ENCODE assay signal across 14 cellular contexts in the genomic region with DNA sequence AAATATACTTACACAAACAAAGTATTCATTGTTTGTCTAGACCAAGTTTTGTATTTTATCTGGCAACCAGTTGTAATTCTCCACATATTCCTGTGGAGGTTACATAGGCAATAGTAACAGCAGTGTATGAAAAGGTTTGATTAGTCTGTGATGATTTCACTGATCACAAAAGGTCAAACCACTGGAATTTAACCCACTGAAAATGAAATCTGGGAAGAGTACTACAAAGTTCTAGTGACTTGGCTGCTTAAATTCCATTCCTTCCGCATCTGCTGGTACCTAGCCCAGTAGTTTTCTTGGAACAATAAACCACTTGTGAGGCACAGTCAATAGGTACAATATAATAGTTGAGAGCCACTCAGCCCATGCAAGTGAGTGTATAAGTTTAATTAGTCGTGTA.
DNase-seq lines count a peak whose midpoint lies in the region; ATAC-seq and TF ChIP-seq lines count a peak whose summit lies in the region.
"Had no signal": no experiment of that assay in that cellular context is flagged by ENCODE, and none has a peak within 500 bp of the region (broad histone marks: within the 10 kb centered on the region; RNA-seq: fewer than 3 reads in every experiment).

No MANE protein-coding gene starts in this region.

- H3K27ac ChIP-seq in foreskin keratinocyte (peak overlapping the region; percentile 90), tibial artery (peak overlapping the region; percentile 48 to 57)

- H3K9me3 ChIP-seq in tibial artery = no peaks in the 10 kb centered on the region

- H3K4me3 Mint-ChIP-seq in HFFc6 = no peak overlapping the region

- H3K27ac Mint-ChIP-seq in HFFc6 = no peak overlapping the region

- no peaks in the 10 kb centered on the region for H3K36me3 Mint-ChIP-seq in HFFc6 (ENCODE audit: low read depth)

- no peak for TF ChIP-seq CTCF in HFFc6 (IDR thresholded peaks at IDR 0.05)
- TF ChIP-seq CTCF in astrocyte of the cerebellum (IDR thresholded peaks at IDR 0.05; ENCODE audit: low read depth, low read length, missing control alignments) = no peak
- TF ChIP-seq CTCF in foreskin keratinocyte (conservative IDR thresholded peaks at IDR 0.05) = peak; percentile 21
- no peak for TF ChIP-seq CTCF in tibial artery (IDR thresholded peaks at IDR 0.05)

- H3K4me1 ChIP-seq in foreskin keratinocyte (peaks cover 34% of the 10 kb centered on the region), tibial artery (peaks cover 0 to 84% (median 34%) of the 10 kb centered on the region in 4 donors)

- no peaks in the 10 kb centered on the region for H3K27me3 Mint-ChIP-seq in HFFc6 (ENCODE audit: insufficient read depth)

- in situ Hi-C loops in astrocyte of the cerebellum (cut with HindIII; ENCODE audit: low sequenced_read_pairs) = no loop called here

- ATAC-seq in foreskin keratinocyte = peak; percentile 49
- ATAC-seq in HG02840 (IDR thresholded peaks at IDR 0.05; ENCODE audit: low FRiP score, unreplicated experiment) = no peak
- no peak for ATAC-seq in HG02938 (IDR thresholded peaks at IDR 0.05; ENCODE audit: unreplicated experiment)

- H3K4me1 Mint-ChIP-seq in HFFc6 (ENCODE audit: low read depth) = peaks cover 25% of the 10 kb centered on the region

- H3K27me3 ChIP-seq in foreskin keratinocyte (no peaks in the 10 kb centered on the region), tibial artery (no peaks in the 10 kb centered on the region)

- no peaks in the 10 kb centered on the region for H3K9me3 Mint-ChIP-seq in HFFc6

- no peaks in the 10 kb centered on the region for H3K36me3 ChIP-seq in tibial artery

- H3K4me3 ChIP-seq in astrocyte of the cerebellum (ENCODE audit: low read depth, low read length) (no peak overlapping the region), tibial artery (no peak overlapping the region)

- intact Hi-C loops in tibial artery (cut with DNase I; ENCODE audit: low total_unique reads) = no loop called here

- DNase-seq in HFFc6 (peak; percentile 70), astrocyte of the cerebellum (ENCODE audit: low read depth) (peak; percentile 97), foreskin keratinocyte (peak; percentile 82 to 92), tibial artery (no peak), anterior cingulate cortex (lab: John Stamatoyannopoulos, UW) (no peak)
- DNase-seq: activated effector memory CD4-positive, alpha-beta T cell treated with Interleukin-2 at 50 U/mL for 16 hours; DND-41; effector CD4-positive, alpha-beta T cell; Karpas-422; NCI-H446; Right ventricle myocardium superior; stimulated activated CD4-positive, alpha-beta T cell treated with anti-CD3 and anti-CD28 coated beads, Interleukin-1b, Interleukin-23, amount 100 ng/mL, for 48 hours had no signal

Comparison
In these comparisons a context has a peak if more than half of its experiments do, and no peak if none do; other contexts are left out.
1. DNase-seq: peak in HFFc6 (single experiment), astrocyte of the cerebellum (single experiment) and foreskin keratinocyte (2 of 2); none in tibial artery (0 of 2) and anterior cingulate cortex (0 of 58).